38 cellular contexts compared by ENCODE assay signal in genomic region chr10:116864436-116864835, GRCh38. TPM values are rescaled to one million over a fixed set of nuclear protein-coding genes. Genes with fewer than 3 reads are reported as not detected.
"Had no signal": no experiment of that assay in that cellular context is flagged by ENCODE, and none has a peak within 500 bp of the region (broad histone marks: within the 10 kb centered on the region; RNA-seq: fewer than 3 reads in every experiment).

No MANE protein-coding gene starts in this region.

- H3K27ac ChIP-seq: KMS-11 had no signal

- H3K27me3 ChIP-seq: MG63 had no signal

- H3K9me3 ChIP-seq: MG63 had no signal

- H3K9ac ChIP-seq: KMS-11 had no signal

- H3K4me3 ChIP-seq: MG63 had no signal

- H3K36me3 ChIP-seq: MG63 had no signal

- DNase-seq: Karpas-422, Kasumi-1, MG63, MM.1S, MV-4-11, NCI-H1048, NCI-H1092, NCI-H1092 treated with DMSO at 0.1 percent for 48 hours, NCI-H1105, NCI-H1105 treated with DMSO at 0.1 percent for 48 hours, NCI-H1417, NCI-H1417 treated with DMSO at 0.1 percent for 48 hours, NCI-H1436, NCI-H1436 treated with DMSO at 0.1 percent for 48 hours, NCI-H146, NCI-H1694, NCI-H1694 treated with DMSO at 0.1 percent for 48 hours, NCI-H187, NCI-H187 treated with DMSO at 0.1 percent for 48 hours, NCI-H1930, NCI-H2029, NCI-H2029 treated with DMSO at 0.1 percent for 48 hours, NCI-H2081, NCI-H2081 treated with DMSO at 0.1 percent for 48 hours, NCI-H2107, NCI-H2171, NCI-H2171 treated with DMSO at 0.1 percent for 48 hours, NCI-H2227 treated with DMSO at 0.1 percent for 48 hours, NCI-H226, NCI-H345, NCI-H446, NCI-H446 treated with DMSO at 0.1 percent for 48 hours, NCI-H510A, NCI-H510A treated with DMSO at 0.1 percent for 48 hours, NCI-H524 had no signal

- H3K4me2 ChIP-seq: KMS-11 had no signal

RNA-seq across cellular contexts. Expression of gene ENO4, which starts 15.1 kb away (rescaled TPM):
- total RNA-seq: M059J, MCF 10A had no signal
